In genomic region chr2:61924895-61925663, GRCh38 we compare ENCODE assay signal across 29 cellular contexts.
"Had no signal": no experiment of that assay in that cellular context is flagged by ENCODE, and none has a peak within 500 bp of the region (broad histone marks: within the 10 kb centered on the region; RNA-seq: fewer than 3 reads in every experiment).

No MANE protein-coding gene starts in this region.

- H3K27me3 Mint-ChIP-seq: activated B cell treated with CpG ODN at 0.5 μM for 24 hours; activated CD8-positive, alpha-beta memory T cell treated with anti-CD3 and anti-CD28 coated beads, Interleukin-2, amount 10 ng/mL, durations not matched to agents 7 days and 5 days; activated naive CD4-positive, alpha-beta T cell treated with anti-CD3 and anti-CD28 coated beads, Interleukin-2, amount 50 U/mL, for 24 hours; activated naive CD8-positive, alpha-beta T cell treated with anti-CD3 and anti-CD28 coated beads, Interleukin-2, amount 50 U/mL, for 24 hours; naive B cell; stimulated activated memory B cell treated with anti-CD40 and anti-IgM and Interleukin-4, amounts not matched to agents 10 μg/mL and 1 μg/mL and 100 μg/mL, for 72 hours; stimulated activated naive CD8-positive, alpha-beta T cell treated with anti-CD3 and anti-CD28 coated beads, Interleukin-15, amount 100 ng/mL, for 72 hours had no signal

- H3K27me3 ChIP-seq: sigmoid colon, upper lobe of left lung, vagina had no signal

- ATAC-seq: activated CD8-positive, alpha-beta memory T cell treated with anti-CD3 and anti-CD28 coated beads, Interleukin-2, amount 10 ng/mL, durations not matched to agents 7 days and 5 days; activated CD8-positive, alpha-beta T cell treated with anti-CD3 and anti-CD28 coated beads, Interleukin-2, amount 10 ng/mL, durations not matched to agents 7 days and 5 days; activated naive CD8-positive, alpha-beta T cell treated with anti-CD3 and anti-CD28 coated beads, Interleukin-2, amount 50 U/mL, for 24 hours; psoas muscle; stimulated activated memory B cell treated with anti-CD40 and anti-IgM and Interleukin-4, amounts not matched to agents 10 μg/mL and 1 μg/mL and 100 μg/mL, for 72 hours; stimulated activated naive CD8-positive, alpha-beta T cell treated with anti-CD3 and anti-CD28 coated beads, Interleukin-15, amount 100 ng/mL, for 72 hours had no signal

- H3K4me3 Mint-ChIP-seq: activated B cell treated with CpG ODN at 0.5 μM for 24 hours; activated CD8-positive, alpha-beta memory T cell treated with anti-CD3 and anti-CD28 coated beads, Interleukin-2, amount 10 ng/mL, durations not matched to agents 7 days and 5 days; activated CD8-positive, alpha-beta T cell treated with anti-CD3 and anti-CD28 coated beads, Interleukin-2, amount 10 ng/mL, durations not matched to agents 7 days and 5 days; activated naive CD4-positive, alpha-beta T cell treated with anti-CD3 and anti-CD28 coated beads, Interleukin-2, amount 50 U/mL, for 24 hours; activated naive CD8-positive, alpha-beta T cell treated with anti-CD3 and anti-CD28 coated beads, Interleukin-2, amount 50 U/mL, for 24 hours; mesothelial cell of epicardium; stimulated activated memory B cell treated with anti-CD40 and anti-IgM and Interleukin-4, amounts not matched to agents 10 μg/mL and 1 μg/mL and 100 μg/mL, for 72 hours; stimulated activated naive CD8-positive, alpha-beta T cell treated with anti-CD3 and anti-CD28 coated beads, Interleukin-15, amount 100 ng/mL, for 72 hours had no signal

- H3K9me3 Mint-ChIP-seq: activated B cell treated with CpG ODN at 0.5 μM for 24 hours; activated naive CD4-positive, alpha-beta T cell treated with anti-CD3 and anti-CD28 coated beads, Interleukin-2, amount 50 U/mL, for 24 hours; activated naive CD8-positive, alpha-beta T cell treated with anti-CD3 and anti-CD28 coated beads, Interleukin-2, amount 50 U/mL, for 24 hours; activated T-helper 2 cell treated with anti-CD3 and anti-CD28 coated beads, Interferon-gamma antibody, Interleukin-2, Interleukin-4, amounts not matched to agents 10 μg/mL and 5 μg/mL and 100 μg/mL, durations not matched to agents 14 hours and 24 hours and 36 hours; mesothelial cell of epicardium; naive B cell; stimulated activated memory B cell treated with anti-CD40 and anti-IgM and Interleukin-4, amounts not matched to agents 10 μg/mL and 1 μg/mL and 100 μg/mL, for 72 hours; stimulated activated naive CD8-positive, alpha-beta T cell treated with anti-CD3 and anti-CD28 coated beads, Interleukin-15, amount 100 ng/mL, for 72 hours had no signal

- H3K36me3 ChIP-seq: sigmoid colon, upper lobe of left lung, vagina had no signal

- H3K4me1 Mint-ChIP-seq: activated CD8-positive, alpha-beta memory T cell treated with anti-CD3 and anti-CD28 coated beads, Interleukin-2, amount 10 ng/mL, durations not matched to agents 7 days and 5 days; activated naive CD4-positive, alpha-beta T cell treated with anti-CD3 and anti-CD28 coated beads, Interleukin-2, amount 50 U/mL, for 24 hours; activated naive CD8-positive, alpha-beta T cell treated with anti-CD3 and anti-CD28 coated beads, Interleukin-2, amount 50 U/mL, for 24 hours; stimulated activated memory B cell treated with anti-CD40 and anti-IgM and Interleukin-4, amounts not matched to agents 10 μg/mL and 1 μg/mL and 100 μg/mL, for 72 hours; stimulated activated naive CD8-positive, alpha-beta T cell treated with anti-CD3 and anti-CD28 coated beads, Interleukin-15, amount 100 ng/mL, for 72 hours had no signal

- H3K4me3 ChIP-seq: left ventricle myocardium inferior, psoas muscle, sigmoid colon, upper lobe of left lung, vagina had no signal

- H3K27ac ChIP-seq: epithelial cell of prostate, left ventricle myocardium inferior, parathyroid adenoma, psoas muscle, sigmoid colon, upper lobe of left lung, vagina had no signal

- DNase-seq: activated B cell treated with CpG ODN at 0.5 μM for 24 hours; activated CD8-positive, alpha-beta memory T cell treated with anti-CD3 and anti-CD28 coated beads, Interleukin-2, amount 10 ng/mL, durations not matched to agents 7 days and 5 days; activated CD8-positive, alpha-beta T cell treated with anti-CD3 and anti-CD28 coated beads, Interleukin-2, amount 10 ng/mL, durations not matched to agents 7 days and 5 days; activated naive CD8-positive, alpha-beta T cell treated with anti-CD3 and anti-CD28 coated beads, Interleukin-2, amount 50 U/mL, for 24 hours; activated T-cell treated with anti-CD3 and anti-CD28 coated beads, Interleukin-2, amount 50 U/mL, for 48 hours; amygdala; central memory CD4-positive, alpha-beta T cell; dermis blood vessel endothelial cell; effector CD4-positive, alpha-beta T cell; head of caudate nucleus; hippocampal formation; kidney glomerular epithelial cell; left ventricle myocardium inferior; naive B cell; psoas muscle; sigmoid colon; small intestine; stimulated activated CD4-positive, alpha-beta T cell treated with anti-CD3 and anti-CD28 coated beads, Interleukin-4, amount 100 ng/mL, for 24 hours; stimulated activated naive CD8-positive, alpha-beta T cell treated with anti-CD3 and anti-CD28 coated beads, Interleukin-15, amount 100 ng/mL, for 72 hours; substantia nigra; T-helper 2 cell; upper lobe of left lung had no signal

- H3K27ac Mint-ChIP-seq: activated B cell treated with CpG ODN at 0.5 μM for 24 hours; activated CD8-positive, alpha-beta memory T cell treated with anti-CD3 and anti-CD28 coated beads, Interleukin-2, amount 10 ng/mL, durations not matched to agents 7 days and 5 days; activated CD8-positive, alpha-beta T cell treated with anti-CD3 and anti-CD28 coated beads, Interleukin-2, amount 10 ng/mL, durations not matched to agents 7 days and 5 days; activated naive CD4-positive, alpha-beta T cell treated with anti-CD3 and anti-CD28 coated beads, Interleukin-2, amount 50 U/mL, for 24 hours; activated naive CD8-positive, alpha-beta T cell treated with anti-CD3 and anti-CD28 coated beads, Interleukin-2, amount 50 U/mL, for 24 hours; activated T-helper 2 cell treated with anti-CD3 and anti-CD28 coated beads, Interferon-gamma antibody, Interleukin-2, Interleukin-4, amounts not matched to agents 10 μg/mL and 5 μg/mL and 100 μg/mL, durations not matched to agents 14 hours and 24 hours and 36 hours; mesothelial cell of epicardium; stimulated activated memory B cell treated with anti-CD40 and anti-IgM and Interleukin-4, amounts not matched to agents 10 μg/mL and 1 μg/mL and 100 μg/mL, for 72 hours had no signal
